22 cellular contexts compared by ENCODE assay signal in genomic region chr1:87803395-87803794, GRCh38.
"Had no signal": no experiment of that assay in that cellular context is flagged by ENCODE, and none has a peak within 500 bp of the region (broad histone marks: within the 10 kb centered on the region; RNA-seq: fewer than 3 reads in every experiment).

No MANE protein-coding gene starts in this region.

- H3K9me3 ChIP-seq: SJSA1 had no signal

- ATAC-seq: K562 had no signal

- H3K4me2 ChIP-seq: KMS-11 had no signal

- H3K27me3 ChIP-seq: SJSA1 had no signal

- H3K9ac ChIP-seq: KMS-11 had no signal

- H3K4me3 ChIP-seq: K562, SJSA1, SK-N-MC had no signal

- H3K27ac ChIP-seq: KMS-11, SJSA1, SK-N-MC had no signal

- DNase-seq: Kasumi-1, MV-4-11, NCI-H1048, NCI-H1105, NCI-H1436 treated with DMSO at 0.1 percent for 48 hours, NCI-H1694, NCI-H187 treated with DMSO at 0.1 percent for 48 hours, NCI-H2029 treated with DMSO at 0.1 percent for 48 hours, NCI-H2171 treated with DMSO at 0.1 percent for 48 hours, NCI-H345, NCI-H446 treated with DMSO at 0.1 percent for 48 hours, NCI-H524 treated with DMSO at 0.1 percent for 48 hours, NCI-H69, NCI-H774, Right ventricle myocardium superior, RPMI8226, SIG-M5 had no signal

- H3K27ac Mint-ChIP-seq: IgD-negative memory B cell had no signal

- H3K4me3 Mint-ChIP-seq: IgD-negative memory B cell had no signal

- H3K36me3 Mint-ChIP-seq: IgD-negative memory B cell had no signal

- FAIRE-seq: K562 had no signal

- H3K36me3 ChIP-seq: SJSA1 had no signal

- H3K27me3 Mint-ChIP-seq: IgD-negative memory B cell had no signal
